7 cellular contexts compared by ENCODE assay signal in genomic region chr18:9683418-9684396, GRCh38. TPM values are rescaled to one million over a fixed set of nuclear protein-coding genes. Genes with fewer than 3 reads are reported as not detected.
DNase-seq lines count a peak whose midpoint lies in the region; ATAC-seq and TF ChIP-seq lines count a peak whose summit lies in the region.

No MANE protein-coding gene starts in this region.

- DNase-seq in HCEC 1CT (peak; percentile 76), SJSA1 (ENCODE audit: low read depth in 1 of 2, low spot score in 2 of 2) (peak; percentile 64 to 76), fibroblast of villous mesenchyme (ENCODE audit: low read depth) (peak; percentile 88), sigmoid colon (no peak), activated gamma-delta T cell (lab: John Stamatoyannopoulos, UW) (no peak)
- DNase-seq in stimulated activated CD4-positive, alpha-beta T cell treated with anti-CD3 and anti-CD28 coated beads, Interleukin-15, amount 100 ng/mL, for 24 hours, result no peak

- H3K4me3 ChIP-seq in SJSA1 (no peak overlapping the region), fibroblast of villous mesenchyme (ENCODE audit: low read depth, low read length) (no peak overlapping the region), sigmoid colon (no peak overlapping the region)

- H3K4me1 ChIP-seq in SJSA1 (replicated peaks) (peaks cover 25% of the 10 kb centered on the region), sigmoid colon (peaks cover 0 to 25% (median 17%) of the 10 kb centered on the region in 4 donors)

- no peak for TF ChIP-seq POLR2A in sigmoid colon (IDR thresholded peaks at IDR 0.05)

- TF ChIP-seq EP300 in sigmoid colon (IDR thresholded peaks at IDR 0.05), result no peak

- peak; percentile 73 for TF ChIP-seq CTCF in fibroblast of villous mesenchyme (IDR thresholded peaks at IDR 0.05; ENCODE audit: insufficient read depth, low read depth, low read length)
- peak in 3 of 4 experiments; percentile 36 to 50 (median 42) for TF ChIP-seq CTCF in sigmoid colon (IDR thresholded peaks at IDR 0.05)

- intact Hi-C loops in sigmoid colon (cut with DNase I), result no loop called here

- H3K9me3 ChIP-seq in SJSA1 (replicated peaks) (no peaks in the 10 kb centered on the region), sigmoid colon (no peaks in the 10 kb centered on the region)

- H3K27ac ChIP-seq in SJSA1 (peak overlapping the region; percentile 10; the same call in 1 of the 2 replicates), sigmoid colon (peak overlapping the region; percentile 23 to 58 (median 47))

- H3K27me3 ChIP-seq in SJSA1 (replicated peaks) (no peaks in the 10 kb centered on the region), sigmoid colon (no peaks in the 10 kb centered on the region)

- no peak for ATAC-seq in GM21515 (IDR thresholded peaks at IDR 0.05; ENCODE audit: unreplicated experiment)

- WGBS in sigmoid colon, 2 donors, result 62 to 73% methylated on average over 9 of the region's 9 CpGs

- no peaks in the 10 kb centered on the region for H3K36me3 ChIP-seq in SJSA1
- H3K36me3 ChIP-seq in sigmoid colon, result no peaks in the 10 kb centered on the region

RNA-seq across cellular contexts. Expression of gene RAB31, which starts 24.4 kb away (rescaled TPM):
- total RNA-seq in SJSA1 (2014; rRNA removed; shearing (Covaris generic)), result 58.9 and 72.2 TPM in 2 replicates
- 34.5 and 48.6 TPM in 2 replicates for total RNA-seq in fibroblast of villous mesenchyme
- total RNA-seq in sigmoid colon, result 10 to 100 TPM; 52.0 to 74.6 (median 65.9) TPM
- polyA plus RNA-seq in sigmoid colon, result 10 to 100 TPM; 16.2 to 22.2 (median 21.8) TPM

Comparison
In these comparisons a context has a peak if more than half of its experiments do, and no peak if none do; other contexts are left out.
1. DNase-seq: peak in HCEC 1CT (single experiment), SJSA1 (2 of 2) and fibroblast of villous mesenchyme (single experiment); none in sigmoid colon (single experiment), stimulated activated CD4-positive, alpha-beta T cell treated with anti-CD3 and anti-CD28 coated beads, Interleukin-15, amount 100 ng/mL, for 24 hours (single experiment) and activated gamma-delta T cell (single experiment).